In genomic region chr6:84645000-84645399, GRCh38 we compare ENCODE assay signal across 4 cellular contexts.
TF ChIP-seq lines count a peak whose summit lies in the region.

No MANE protein-coding gene starts in this region.

TF ChIP-seq in A549, 52 proteins besides CTCF, POLR2A, EP300 and RAD21 (continues in another document):
- no peak for TF ChIP-seq ELK1 (IDR thresholded peaks at IDR 0.05; ENCODE audit: low read depth, low read length)
- no peak for TF ChIP-seq CEBPB (IDR thresholded peaks at IDR 0.05)
- no peak for TF ChIP-seq KDM1A (IDR thresholded peaks at IDR 0.05; ENCODE audit: low read depth)
- TF ChIP-seq HES2 (IDR thresholded peaks at IDR 0.05) = no peak
- TF ChIP-seq CHD4 (IDR thresholded peaks at IDR 0.05; ENCODE audit: borderline replicate concordance) = no peak
- TF ChIP-seq FOSL2 (IDR thresholded peaks at IDR 0.05) = peak; percentile 55
- peak; percentile 72 for TF ChIP-seq FOSL2 (CRISPR knock-in tag; IDR thresholded peaks at IDR 0.05)
- no peak for TF ChIP-seq USF2 (IDR thresholded peaks at IDR 0.05)
- peak; percentile 53 for TF ChIP-seq JUNB (IDR thresholded peaks at IDR 0.05)
- no peak for TF ChIP-seq MYC (IDR thresholded peaks at IDR 0.05; ENCODE audit: borderline replicate concordance, low read length)
- TF ChIP-seq MAFK (IDR thresholded peaks at IDR 0.05; ENCODE audit: partially characterized antibody) = no peak
- no peak for TF ChIP-seq TP53 (CRISPR knock-in tag; IDR thresholded peaks at IDR 0.05)
- TF ChIP-seq NFE2L2 (conservative IDR thresholded peaks at IDR 0.05; ENCODE audit: low read length) = no peak
- TF ChIP-seq JUN (IDR thresholded peaks at IDR 0.05) = no peak
- no peak for TF ChIP-seq EHF (CRISPR knock-in tag; IDR thresholded peaks at IDR 0.05)
- TF ChIP-seq TFCP2L1 (CRISPR knock-in tag; IDR thresholded peaks at IDR 0.05) = no peak

TF ChIP-seq in HCT116, 20 proteins besides CTCF, POLR2A, EP300 and RAD21:
- TF ChIP-seq SP1 (IDR thresholded peaks at IDR 0.05; ENCODE audit: low read depth) (0 out of 2 replicates have a peak, but pooled peaks have one; percentile 12), JUND (IDR thresholded peaks at IDR 0.05) (peak; percentile 39; the same call in 1 of the 2 replicates), FOSL1 (IDR thresholded peaks at IDR 0.05; ENCODE audit: low read depth) (peak; percentile 57), REST (IDR thresholded peaks at IDR 0.05; ENCODE audit: low read depth) (no peak)
TF ChIP-seq in HCT116: peak in this region for 3.

TF ChIP-seq in SK-N-SH treated with all-trans-retinoic acid at 6 μM for 48 hours, 23 proteins besides CTCF, POLR2A, EP300 and RAD21:
- TF ChIP-seq ZNF70 (CRISPR knock-in tag; IDR thresholded peaks at IDR 0.05) (no peak), ISL1 (CRISPR knock-in tag; IDR thresholded peaks at IDR 0.05) (peak; percentile 12; the same call in 1 of the 2 replicates)

TF ChIP-seq in HepG2, 621 proteins besides CTCF, POLR2A, EP300 and RAD21:
- no peak for TF ChIP-seq FOXP1 (IDR thresholded peaks at IDR 0.05)
- no peak for TF ChIP-seq FOXP1 (CRISPR knock-in tag; IDR thresholded peaks at IDR 0.05)
- TF ChIP-seq KIAA2018 (CRISPR knock-in tag; IDR thresholded peaks at IDR 0.05; ENCODE audit: borderline replicate concordance) = no peak
- TF ChIP-seq PAX8 (CRISPR knock-in tag; IDR thresholded peaks at IDR 0.05; ENCODE audit: borderline replicate concordance) = no peak
- TF ChIP-seq ZNF740 (CRISPR knock-in tag; IDR thresholded peaks at IDR 0.05) = no peak
- no peak for TF ChIP-seq ZSCAN30 (CRISPR knock-in tag; IDR thresholded peaks at IDR 0.05)
- no peak for TF ChIP-seq ZNF510 (CRISPR knock-in tag; IDR thresholded peaks at IDR 0.05; ENCODE audit: low read depth)
- TF ChIP-seq ZBTB34 (CRISPR knock-in tag; IDR thresholded peaks at IDR 0.05) = no peak
- TF ChIP-seq GMEB1 (CRISPR knock-in tag; IDR thresholded peaks at IDR 0.05; ENCODE audit: borderline replicate concordance) = no peak
TF ChIP-seq in HepG2: peak in this region for 0.
